1 cellular context compared by ENCODE assay signal in the genomic region with DNA sequence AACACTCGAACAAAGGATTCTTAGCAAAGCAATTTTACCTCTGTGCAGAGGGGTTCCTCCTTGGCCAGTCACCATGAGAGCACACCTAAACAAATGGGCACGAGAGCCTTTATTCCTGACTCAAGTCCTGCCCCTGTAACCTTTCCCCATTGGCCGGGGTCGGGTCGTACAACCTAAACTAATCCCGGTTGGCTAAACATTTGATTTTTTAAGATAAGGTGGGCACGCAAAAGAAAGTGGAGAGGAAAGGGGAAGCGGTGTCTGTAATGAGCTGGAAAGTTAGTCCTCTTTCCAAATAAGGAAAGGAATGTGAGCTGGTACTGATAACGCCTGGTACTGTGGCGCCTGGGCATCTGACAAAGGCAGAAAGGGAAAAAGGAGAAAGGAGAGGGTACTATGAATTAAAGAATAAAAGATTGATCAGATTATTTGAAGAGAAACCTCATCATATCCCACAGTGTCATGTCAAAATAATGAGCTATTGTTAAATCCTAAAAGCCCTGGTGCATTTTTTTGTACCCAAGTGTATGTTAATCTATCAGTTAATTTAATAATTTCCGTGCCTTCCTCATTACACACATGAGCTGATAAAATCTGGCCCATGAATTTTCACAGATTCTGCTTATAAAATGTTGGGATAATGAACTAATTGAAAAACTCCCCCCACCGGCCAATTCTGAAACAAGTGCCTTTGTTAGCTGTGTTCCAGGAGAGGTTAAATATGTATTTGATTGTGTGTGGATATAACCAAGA.
TF ChIP-seq lines count a peak whose summit lies in the region.

No MANE protein-coding gene starts in this region.

TF ChIP-seq in IMR-90, 13 proteins besides CTCF, POLR2A, EP300 and RAD21 (continued from another document):
- TF ChIP-seq NFE2L2 (IDR thresholded peaks at IDR 0.05; ENCODE audit: low read depth, low read length): no peak
- TF ChIP-seq CHD1 (IDR thresholded peaks at IDR 0.05; ENCODE audit: low read depth, low read length): no peak
- TF ChIP-seq RFX5 (IDR thresholded peaks at IDR 0.05; ENCODE audit: low read depth, low read length): no peak
TF ChIP-seq in IMR-90: peak in this region for 0.
